Comparison of ENCODE assay signal across 8 cellular contexts in the genomic region with DNA sequence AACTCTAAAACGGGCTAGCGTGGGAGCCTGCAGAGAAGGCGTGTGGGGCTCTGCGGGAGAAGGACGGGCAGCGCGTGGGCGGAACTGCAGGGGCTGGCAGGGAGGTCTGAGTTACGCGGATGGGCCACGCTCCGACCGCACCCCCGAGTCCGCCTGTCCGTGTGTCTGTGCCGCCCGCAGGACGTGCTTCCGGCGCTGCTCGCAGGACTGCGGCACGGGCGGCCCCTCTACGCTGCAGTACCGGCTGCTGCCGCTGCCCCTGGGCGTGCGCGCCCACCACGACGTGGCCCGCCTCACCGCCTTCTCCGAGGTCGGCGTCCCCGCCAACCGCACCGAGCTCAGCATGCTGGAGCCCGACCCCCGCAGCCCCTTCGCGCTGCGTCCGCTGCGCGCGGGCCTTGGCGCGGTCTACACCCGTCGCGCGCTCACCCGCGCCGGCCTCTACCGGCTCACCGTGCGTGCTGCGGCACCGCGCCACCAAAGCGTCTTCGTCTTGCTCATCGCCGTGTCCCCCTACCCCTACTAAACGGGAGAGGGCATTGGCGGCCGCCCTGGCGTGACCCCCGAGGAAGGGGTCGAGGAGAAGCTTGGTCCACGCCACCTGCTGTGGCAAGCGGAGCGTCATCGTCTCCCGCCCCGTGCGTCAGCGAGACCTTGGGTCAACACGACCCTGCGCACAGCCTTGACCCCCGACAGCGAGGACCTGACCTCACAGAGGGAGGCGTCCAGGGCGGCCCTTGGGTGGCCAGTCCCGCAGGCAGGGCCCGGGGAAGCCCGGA. TPM values are rescaled to one million over a fixed set of nuclear protein-coding genes. Genes with fewer than 3 reads are reported as not detected.
A peak's percentile ranks its signal among the peaks of the same experiment; 100 is the strongest.
DNase-seq lines count a peak whose midpoint lies in the region; ATAC-seq, FAIRE-seq and TF ChIP-seq lines count a peak whose summit lies in the region.

No MANE protein-coding gene starts in this region.

- H3K4me2 ChIP-seq in SK-N-SH (no peak overlapping the region), H1 (ENCODE audit: insufficient read depth in 1 of 2, low read depth in 2 of 2, low read length in 2 of 2) (peak overlapping the region; percentile 75 to 99)

- peak overlapping the region; percentile 26 for H4K5ac ChIP-seq in H1 (ENCODE audit: insufficient read length, low read depth, low read length)

- no peak for TF ChIP-seq POLR2A in H1 (IDR thresholded peaks at IDR 0.05; ENCODE audit: control extremely low read depth in 1 of 2, low read depth in 2 of 2, low read length in 2 of 2)
- no peak for TF ChIP-seq POLR2A in transverse colon (IDR thresholded peaks at IDR 0.05)

- H3K56ac ChIP-seq in H1 (replicated peaks; ENCODE audit: insufficient read length, low read depth, low read length), result no peak overlapping the region

- no peak for FAIRE-seq in H1 (lab: Jason Lieb, UNC)

- no peaks in the 10 kb centered on the region for H4K20me1 ChIP-seq in SK-N-SH (ENCODE audit: insufficient read depth)
- H4K20me1 ChIP-seq in H1 (replicated peaks in 1 of 2; ENCODE audit: control insufficient read depth in 1 of 2, insufficient read depth in 2 of 2, low read length in 2 of 2), result no peaks in the 10 kb centered on the region

- no peak overlapping the region for H3K23ac ChIP-seq in H1 (ENCODE audit: insufficient read length)

- H2BK12ac ChIP-seq in H1 (ENCODE audit: low read depth, low read length), result peak overlapping the region; percentile 89; the same call in 1 of the 2 replicates

- H3K4me1 ChIP-seq in SK-N-SH (ENCODE audit: control insufficient read depth in 1 of 2, insufficient read depth in 2 of 2, low read depth in 1 of 2, low read length in 1 of 2) (peaks cover 0 to 22% of the 10 kb centered on the region in 2 experiments; a peak in 1 of 4 replicates), H1 (replicated peaks in 1 of 4; ENCODE audit: control insufficient read depth in 3 of 4, insufficient read depth in 4 of 4, low read length in 3 of 4) (peaks cover 0 to 20% (median 11%) of the 10 kb centered on the region in 4 experiments; a peak in 6 of 7 replicates), mucosa of descending colon (ENCODE audit: low read depth) (peaks cover 11% of the 10 kb centered on the region), transverse colon (peaks cover 0 to 13% (median 12%) of the 10 kb centered on the region in 4 donors)

- no peaks in the 10 kb centered on the region for H3K79me1 ChIP-seq in H1 (ENCODE audit: low read depth, low read length)

- no peak overlapping the region for H3K14ac ChIP-seq in H1 (ENCODE audit: insufficient read length)

- H3K9me3 Mint-ChIP-seq in activated CD4-positive, alpha-beta T cell treated with anti-CD3 and anti-CD28 coated beads, Interleukin-2, amount 10 ng/mL, durations not matched to agents 7 days and 5 days, result no peaks in the 10 kb centered on the region

- H3K4me3 ChIP-seq in SK-N-SH (ENCODE audit: low read depth in 2 of 2, low read length in 1 of 2) (peak overlapping the region in 1 of 2 experiments; percentile 13; a peak in 1 of 4 replicates), H1 (ENCODE audit: extremely low read depth in 1 of 4, insufficient read depth in 2 of 4, low read depth in 3 of 4, low read length in 4 of 4) (peak overlapping the region; percentile 6 to 62 (median 38)), mucosa of descending colon (no peak overlapping the region), transverse colon (peak overlapping the region; percentile 10 to 46 (median 27))

- H3K18ac ChIP-seq in H1 (ENCODE audit: extremely low read depth, low read length), result peak overlapping the region; percentile 85

- peak overlapping the region; percentile 76 for H4K91ac ChIP-seq in H1 (replicated peaks; ENCODE audit: insufficient read length, low read length)

- ATAC-seq in mucosa of descending colon, result peak; percentile 87
- ATAC-seq in HG03342 (IDR thresholded peaks at IDR 0.05; ENCODE audit: unreplicated experiment), result no peak

- H3K9me2 ChIP-seq in SK-N-SH, result no peaks in the 10 kb centered on the region

- CTCF ChIA-PET in activated CD4-positive, alpha-beta T cell treated with anti-CD3 and anti-CD28 coated beads, Interleukin-2, amount 10 ng/mL, durations not matched to agents 7 days and 5 days (lab: Charles Lee), result no interaction called here
- CTCF ChIA-PET in SK-N-SH (lab: Yijun Ruan, JAX) (interaction anchor here (0.6 to 3.3 kb wide), 9 partner anchors 10 to 961 kb away, joined by 3 to 13 read pairs (median 3); no protein-coding TSS in a partner anchor), H1 (lab: Charles Lee; ENCODE audit: partially characterized antibody) (interaction anchor here (0.7 to 2.6 kb wide), 9 partner anchors 9 to 455 kb away, joined by 3 to 12 read pairs (median 4); no protein-coding TSS in a partner anchor)

- no peak overlapping the region for H3K4ac ChIP-seq in H1 (replicated peaks; ENCODE audit: insufficient read length, low read depth, low read length)

- H3K9me3 ChIP-seq in SK-N-SH, result no peaks in the 10 kb centered on the region
- no peaks in the 10 kb centered on the region for H3K9me3 ChIP-seq in H1 (ENCODE audit: insufficient read depth in 2 of 2, low read depth in 1 of 2, low read length in 1 of 2)
- peaks cover 7% of the 10 kb centered on the region for H3K9me3 ChIP-seq in mucosa of descending colon
- no peaks in the 10 kb centered on the region for H3K9me3 ChIP-seq in transverse colon

- 52% methylated on average over 10 of the region's 92 CpGs for WGBS in SK-N-SH (ENCODE audit: low lambda C conversion rate)
- 11% methylated on average over 71 of the region's 92 CpGs; no CpG with 5 or more reads in 1 of the 2 experiments for WGBS in H1 (ENCODE audit: extremely low coverage in 1 of 2, insufficient coverage in 1 of 2, insufficient read length in 1 of 2, insufficient replicate concordance in 2 of 2, low coverage in 1 of 2, low lambda C conversion rate in 2 of 2, missing lambda C conversion rate in 1 of 2), 2 experiments
- 0 to 22% methylated on average over 1 to 32 of the region's 92 CpGs for WGBS in transverse colon (ENCODE audit: low coverage in 1 of 2), 2 donors

- H3K36me3 ChIP-seq in SK-N-SH (replicated peaks in 1 of 2; ENCODE audit: control insufficient read depth in 1 of 2, insufficient read depth in 2 of 2, low read length in 1 of 2), result no peaks in the 10 kb centered on the region
- no peaks in the 10 kb centered on the region for H3K36me3 ChIP-seq in H1 (ENCODE audit: control insufficient read depth in 2 of 4, insufficient read depth in 4 of 4, low read length in 3 of 4)
- H3K36me3 ChIP-seq in mucosa of descending colon (ENCODE audit: low read depth), result no peaks in the 10 kb centered on the region
- H3K36me3 ChIP-seq in transverse colon, result no peaks in the 10 kb centered on the region

- H3K27me3 ChIP-seq in SK-N-SH (ENCODE audit: insufficient read depth), result no peaks in the 10 kb centered on the region
- peaks cover 1 to 27% (median 20%) of the 10 kb centered on the region in 4 experiments; a peak in 6 of 7 replicates for H3K27me3 ChIP-seq in H1 (replicated peaks in 1 of 4; ENCODE audit: control insufficient read depth in 3 of 4, extremely low read depth in 1 of 4, insufficient read depth in 3 of 4, low read length in 3 of 4)
- H3K27me3 ChIP-seq in transverse colon, result peaks cover 27% of the 10 kb centered on the region

- H3K27me3 Mint-ChIP-seq in activated CD4-positive, alpha-beta T cell treated with anti-CD3 and anti-CD28 coated beads, Interleukin-2, amount 10 ng/mL, durations not matched to agents 7 days and 5 days, result peaks cover 27% of the 10 kb centered on the region

- no peak overlapping the region for H2BK120ac ChIP-seq in H1 (replicated peaks; ENCODE audit: low read depth, low read length)

- no peaks in the 10 kb centered on the region for H3K79me2 ChIP-seq in SK-N-SH (ENCODE audit: insufficient read depth)
- no peaks in the 10 kb centered on the region for H3K79me2 ChIP-seq in H1 (ENCODE audit: control insufficient read depth in 1 of 2, insufficient read depth in 2 of 2, low read length in 2 of 2)

- no peaks in the 10 kb centered on the region for H3K36me3 Mint-ChIP-seq in activated CD4-positive, alpha-beta T cell treated with anti-CD3 and anti-CD28 coated beads, Interleukin-2, amount 10 ng/mL, durations not matched to agents 7 days and 5 days (ENCODE audit: low read depth)

- H3K23me2 ChIP-seq in H1 (ENCODE audit: low read depth, low read length), result peaks cover 8% of the 10 kb centered on the region

- H2AFZ ChIP-seq in SK-N-SH (ENCODE audit: low read depth), result no peak overlapping the region
- H2AFZ ChIP-seq in H1 (ENCODE audit: low read length), result peak overlapping the region; percentile 63; the same call in 1 of the 2 replicates

- TF ChIP-seq RAD21 in SK-N-SH (IDR thresholded peaks at IDR 0.05; ENCODE audit: low read length) (no peak), H1 (IDR thresholded peaks at IDR 0.05 in 1 of 2, conservative IDR thresholded peaks at IDR 0.05 in 1 of 2; ENCODE audit: low read depth in 2 of 2, low read length in 2 of 2) (peak; percentile 32 to 40; a peak in 3 of 4 replicates)

- no peak overlapping the region for H2AK5ac ChIP-seq in H1 (ENCODE audit: low read depth, low read length)

- in situ Hi-C loops in transverse colon (cut with MboI; ENCODE audit: low pct_ligation_motif_present in 1 of 4, low pct_unique_long_range_greater_than_20kb in 1 of 4, low sequenced_read_pairs in 3 of 4), result no loop called here

- no peak overlapping the region for H2BK20ac ChIP-seq in H1 (ENCODE audit: low read length)

- H3F3A ChIP-seq in SK-N-SH (replicated peaks; ENCODE audit: insufficient read depth), result no peaks in the 10 kb centered on the region

- no peak overlapping the region for H3K4me3 Mint-ChIP-seq in activated CD4-positive, alpha-beta T cell treated with anti-CD3 and anti-CD28 coated beads, Interleukin-2, amount 10 ng/mL, durations not matched to agents 7 days and 5 days

- H3K27ac ChIP-seq in SK-N-SH (ENCODE audit: low read depth in 2 of 2, low read length in 1 of 2) (no peak overlapping the region), H1 (ENCODE audit: low read depth, low read length) (no peak overlapping the region), transverse colon (peak overlapping the region in 1 of 4 donors; percentile 4)

- TF ChIP-seq EP300 in SK-N-SH (IDR thresholded peaks at IDR 0.05; ENCODE audit: borderline replicate concordance in 1 of 2, low read depth in 1 of 2, low read length in 1 of 2) (no peak), H1 (IDR thresholded peaks at IDR 0.05; ENCODE audit: borderline replicate concordance in 1 of 2, low read depth in 2 of 2, low read length in 2 of 2) (no peak), transverse colon (IDR thresholded peaks at IDR 0.05; ENCODE audit: low read depth) (no peak)

- H3K9ac ChIP-seq in SK-N-SH (no peak overlapping the region), H1 (replicated peaks in 1 of 4; ENCODE audit: extremely low read depth in 1 of 4, low read depth in 3 of 4, low read length in 3 of 4) (peak overlapping the region in 3 of 4 experiments; percentile 25 to 48 (median 42); a peak in 4 of 7 replicates)

- H2BK5ac ChIP-seq in H1 (ENCODE audit: low read depth, low read length), result peak overlapping the region; percentile 67; the same call in 1 of the 2 replicates

- H3K27ac Mint-ChIP-seq in activated CD4-positive, alpha-beta T cell treated with anti-CD3 and anti-CD28 coated beads, Interleukin-2, amount 10 ng/mL, durations not matched to agents 7 days and 5 days, result no peak overlapping the region

- H4K8ac ChIP-seq in H1 (ENCODE audit: extremely low read depth, insufficient read depth, low read length), result peak overlapping the region; percentile 89; the same call in 1 of the 2 replicates

- peak overlapping the region; percentile 74; the same call in 1 of the 2 replicates for H2BK15ac ChIP-seq in H1 (ENCODE audit: low read length)

- intact Hi-C loops in mucosa of descending colon (cut with DNase I, micrococcal nuclease), result no loop called here
- intact Hi-C loops in transverse colon (cut with DNase I; ENCODE audit: low total_unique reads), result no loop called here

- TF ChIP-seq CTCF in SK-N-SH (IDR thresholded peaks at IDR 0.05), result peak; percentile 40
- peak in 2 of 3 experiments; percentile 48 to 66; a peak in 3 of 4 replicates for TF ChIP-seq CTCF in H1 (IDR thresholded peaks at IDR 0.05; ENCODE audit: control extremely low read depth in 1 of 3, insufficient read depth in 1 of 3, low read depth in 1 of 3, low read length in 3 of 3)
- TF ChIP-seq CTCF in mucosa of descending colon (IDR thresholded peaks at IDR 0.05), result peak; percentile 53
- peak in 4 of 5 experiments; percentile 62 to 79 (median 70) for TF ChIP-seq CTCF in transverse colon (IDR thresholded peaks at IDR 0.05)

- peak; percentile 26 for DNase-seq in activated CD4-positive, alpha-beta T cell treated with anti-CD3 and anti-CD28 coated beads, Interleukin-2, amount 10 ng/mL, durations not matched to agents 7 days and 5 days
- no peak for DNase-seq in activated CD4-positive, alpha-beta T cell treated with anti-CD3 and anti-CD28 coated beads, Interleukin-2, amount 50 U/mL, for 4 hours
- DNase-seq in SK-N-SH (peak; percentile 92), H1 (ENCODE audit: low read depth in 1 of 2, low spot score in 2 of 2) (peak in 1 of 2 experiments; percentile 85), mucosa of descending colon (peak in 2 of 3 donors; percentile 58 to 64), transverse colon (no peak)
- no peak for DNase-seq in stimulated activated naive CD4-positive, alpha-beta T cell treated with Interleukin-2 at 50 U/mL for 16 hours (lab: John Stamatoyannopoulos, UW)

- POLR2A ChIA-PET in activated CD4-positive, alpha-beta T cell treated with anti-CD3 and anti-CD28 coated beads, Interleukin-2, amount 10 ng/mL, durations not matched to agents 7 days and 5 days (lab: Charles Lee), result no interaction called here
- POLR2A ChIA-PET in SK-N-SH (lab: Yijun Ruan, JAX), result no interaction called here
- POLR2A ChIA-PET in H1 (lab: Charles Lee; ENCODE audit: partially characterized antibody), result interaction anchor here (0.8 to 2.3 kb wide), 4 partner anchors 10 to 15 kb away, joined by 3 to 8 read pairs (median 6); a partner anchor contains a TSS

- peaks cover 4% of the 10 kb centered on the region for H3K4me1 Mint-ChIP-seq in activated CD4-positive, alpha-beta T cell treated with anti-CD3 and anti-CD28 coated beads, Interleukin-2, amount 10 ng/mL, durations not matched to agents 7 days and 5 days

RNA-seq across cellular contexts. Expression of a gene that starts 11.4 kb away (rescaled TPM):
- 1 to 10 TPM; 3.3 to 3.9 TPM for total RNA-seq in activated CD4-positive, alpha-beta T cell treated with anti-CD3 and anti-CD28 coated beads, Interleukin-2, amount 10 ng/mL, durations not matched to agents 7 days and 5 days
- 0.49 and 0.59 TPM in 2 replicates for polyA plus RNA-seq in SK-N-SH (2012; rRNA removed)
- polyA plus RNA-seq in SK-N-SH (2012; cell fraction: cytosol; rRNA removed), result 0.34 and 0.84 TPM in 2 replicates
- polyA plus RNA-seq in SK-N-SH (2012; cell fraction: nucleus; rRNA removed), result 0.29 TPM in 2 replicates
- 108 and 116 TPM in 2 replicates for total RNA-seq in H1 (2021; fragmentation: NEBNext Ultra II Directional; extraction: Animal tissue kit (Norgen Biotek cat#: 25700))
- polyA plus RNA-seq in H1 (2011; rRNA removed), result 296 and 298 TPM in 2 replicates
- polyA plus RNA-seq in H1 (2011; cell fraction: cytosol; rRNA removed), result 326 TPM
- polyA plus RNA-seq in H1 (2011; cell fraction: nucleus; rRNA removed), result 280 TPM
- polyA plus RNA-seq in H1 (2012, experiment 1 of 2), result 240 to 283 TPM (median 268 TPM) in 4 replicates
- polyA plus RNA-seq in H1 (2012, experiment 2 of 2), result 287 TPM
- 64.1 TPM for polyA plus RNA-seq in H1 (2013, experiment 1 of 2)
- polyA plus RNA-seq in H1 (2013, experiment 2 of 2), result 63.0 TPM
- polyA minus RNA-seq in H1 (2011; rRNA and poly(A)+ RNA removed), result 172 and 229 TPM in 2 replicates
- 85.1 TPM for polyA minus RNA-seq in H1 (2011; cell fraction: cytosol; rRNA and poly(A)+ RNA removed)
- 55.6 TPM for polyA minus RNA-seq in H1 (2011; cell fraction: nucleus; rRNA and poly(A)+ RNA removed)
- 100 to 1,000 TPM; 221 to 410 (median 408) TPM for total RNA-seq in mucosa of descending colon
- total RNA-seq in transverse colon, result 100 to 1,000 TPM in 3 of 4 donors, 10 to 100 TPM in 1; 57.9 to 345 (median 266) TPM

Comparison
In these comparisons a context has a peak if more than half of its experiments do, and no peak if none do; other contexts are left out.
1. DNase-seq: peak in activated CD4-positive, alpha-beta T cell treated with anti-CD3 and anti-CD28 coated beads, Interleukin-2, amount 10 ng/mL, durations not matched to agents 7 days and 5 days (single experiment), SK-N-SH (single experiment) and mucosa of descending colon (2 of 3); none in activated CD4-positive, alpha-beta T cell treated with anti-CD3 and anti-CD28 coated beads, Interleukin-2, amount 50 U/mL, for 4 hours (0 of 2), transverse colon (single experiment) and stimulated activated naive CD4-positive, alpha-beta T cell treated with Interleukin-2 at 50 U/mL for 16 hours (single experiment).
2. RNA of a gene that starts 11.4 kb away (total RNA-seq): 221 to 410 TPM in mucosa of descending colon, 57.9 to 345 TPM in transverse colon and 108 to 116 TPM in H1; 3.3 to 3.9 TPM in activated CD4-positive, alpha-beta T cell treated with anti-CD3 and anti-CD28 coated beads, Interleukin-2, amount 10 ng/mL, durations not matched to agents 7 days and 5 days; every median in the first group is over 10 times any median in the second.
3. Peak in every context shown above with its lines, with median percentiles within 50 percentile points of each other: CTCF ChIP-seq.